22 cellular contexts compared by ENCODE assay signal in genomic region chr5:54263447-54263846, GRCh38.
"Had no signal": no experiment of that assay in that cellular context is flagged by ENCODE, and none has a peak within 500 bp of the region (broad histone marks: within the 10 kb centered on the region; RNA-seq: fewer than 3 reads in every experiment).

No MANE protein-coding gene starts in this region.

- H3K4me3 Mint-ChIP-seq: naive thymus-derived CD4-positive, alpha-beta T cell; nephron progenitor cell; stimulated activated naive B cell treated with anti-CD40 and anti-IgM and Interleukin-4, amounts not matched to agents 10 μg/mL and 1 μg/mL and 100 μg/mL, for 72 hours; stimulated activated naive CD8-positive, alpha-beta T cell treated with anti-CD3 and anti-CD28 coated beads, Interleukin-15, amount 100 ng/mL, for 72 hours had no signal

- FAIRE-seq: frontal cortex had no signal

- ATAC-seq: heart left ventricle; left lobe of liver; naive thymus-derived CD4-positive, alpha-beta T cell; psoas muscle; stimulated activated naive B cell treated with anti-CD40 and anti-IgM and Interleukin-4, amounts not matched to agents 10 μg/mL and 1 μg/mL and 100 μg/mL, for 72 hours; stimulated activated naive CD8-positive, alpha-beta T cell treated with anti-CD3 and anti-CD28 coated beads, Interleukin-15, amount 100 ng/mL, for 72 hours; upper lobe of right lung had no signal

- H3K9me3 ChIP-seq: heart left ventricle, neutrophil, psoas muscle, right atrium auricular region, sigmoid colon, testis, tibial nerve, upper lobe of right lung, vagina had no signal

- H3K36me3 ChIP-seq: heart left ventricle, neutrophil, right atrium auricular region, sigmoid colon, tibial nerve, upper lobe of right lung, vagina had no signal

- H3K27ac ChIP-seq: heart left ventricle, neutrophil, psoas muscle, right atrium auricular region, sigmoid colon, skin epidermis, tibial nerve, upper lobe of right lung, vagina had no signal

- H3K36me3 Mint-ChIP-seq: stimulated activated naive B cell treated with anti-CD40 and anti-IgM and Interleukin-4, amounts not matched to agents 10 μg/mL and 1 μg/mL and 100 μg/mL, for 72 hours had no signal

- H3K4me3 ChIP-seq: heart left ventricle, psoas muscle, right atrium auricular region, sigmoid colon, skin epidermis, testis, tibial nerve, upper lobe of right lung, vagina had no signal

- H3K27me3 ChIP-seq: heart left ventricle, neutrophil, right atrium auricular region, sigmoid colon, testis, tibial nerve, upper lobe of right lung, vagina had no signal

- H3K4me1 Mint-ChIP-seq: nephron progenitor cell; stimulated activated naive CD8-positive, alpha-beta T cell treated with anti-CD3 and anti-CD28 coated beads, Interleukin-15, amount 100 ng/mL, for 72 hours had no signal

- H3K9me3 Mint-ChIP-seq: naive thymus-derived CD4-positive, alpha-beta T cell; stimulated activated naive B cell treated with anti-CD40 and anti-IgM and Interleukin-4, amounts not matched to agents 10 μg/mL and 1 μg/mL and 100 μg/mL, for 72 hours had no signal

- DNase-seq: dermis blood vessel endothelial cell; heart left ventricle; hippocampal formation; kidney glomerular epithelial cell; mammary epithelial cell; naive thymus-derived CD4-positive, alpha-beta T cell; nephron progenitor cell; psoas muscle; sigmoid colon; stimulated activated CD4-positive, alpha-beta T cell treated with anti-CD3 and anti-CD28 coated beads, Interleukin-2, amount 100 ng/mL, for 24 hours; stimulated activated CD4-positive, alpha-beta T cell treated with anti-CD3 and anti-CD28 coated beads, Interleukin-4, amount 100 ng/mL, for 4 hours; stimulated activated naive B cell treated with anti-CD40 and anti-IgM and Interleukin-4, amounts not matched to agents 10 μg/mL and 1 μg/mL and 100 μg/mL, for 72 hours; stimulated activated naive CD8-positive, alpha-beta T cell treated with anti-CD3 and anti-CD28 coated beads, Interleukin-15, amount 100 ng/mL, for 72 hours; testis; upper lobe of right lung had no signal

- H3K4me1 ChIP-seq: psoas muscle, sigmoid colon, upper lobe of right lung, vagina had no signal

- H3K27ac Mint-ChIP-seq: naive thymus-derived CD4-positive, alpha-beta T cell; nephron progenitor cell; stimulated activated naive B cell treated with anti-CD40 and anti-IgM and Interleukin-4, amounts not matched to agents 10 μg/mL and 1 μg/mL and 100 μg/mL, for 72 hours; stimulated activated naive CD8-positive, alpha-beta T cell treated with anti-CD3 and anti-CD28 coated beads, Interleukin-15, amount 100 ng/mL, for 72 hours had no signal

- H3K27me3 Mint-ChIP-seq: naive thymus-derived CD4-positive, alpha-beta T cell; stimulated activated naive B cell treated with anti-CD40 and anti-IgM and Interleukin-4, amounts not matched to agents 10 μg/mL and 1 μg/mL and 100 μg/mL, for 72 hours; stimulated activated naive CD8-positive, alpha-beta T cell treated with anti-CD3 and anti-CD28 coated beads, Interleukin-15, amount 100 ng/mL, for 72 hours had no signal
